ENCODE assay signal across 21 cellular contexts in genomic region chr5:106940986-106941385, GRCh38.
A peak's percentile ranks its signal among the peaks of the same experiment; 100 is the strongest.
DNase-seq lines count a peak whose midpoint lies in the region; ATAC-seq, FAIRE-seq and TF ChIP-seq lines count a peak whose summit lies in the region.
"Had no signal": no experiment of that assay in that cellular context is flagged by ENCODE, and none has a peak within 500 bp of the region (broad histone marks: within the 10 kb centered on the region; RNA-seq: fewer than 3 reads in every experiment).

No MANE protein-coding gene starts in this region.

- H3K36me3 ChIP-seq in brain microvascular endothelial cell (replicated peaks) (no peaks in the 10 kb centered on the region), mucosa of descending colon (ENCODE audit: low read depth) (no peaks in the 10 kb centered on the region)
- H3K36me3 ChIP-seq: gastroesophageal sphincter, HAP-1, transverse colon had no signal

- H3K4me3 ChIP-seq in A549 (no peak overlapping the region), brain microvascular endothelial cell (ENCODE audit: low read depth, low read length) (no peak overlapping the region), mucosa of descending colon (no peak overlapping the region)
- H3K4me3 ChIP-seq: gastroesophageal sphincter, HAP-1, psoas muscle, transverse colon had no signal

- no peak for TF ChIP-seq POLR2A in A549 (IDR thresholded peaks at IDR 0.05; ENCODE audit: low read length)

- WGBS in A549 (ENCODE audit: missing lambda C conversion rate), result 4% methylated on average over 3 of the region's 3 CpGs

- POLR2A ChIA-PET in A549 (lab: Yijun Ruan, JAX), result no interaction called here

- CTCF ChIA-PET in A549 (lab: Yijun Ruan, JAX), result no interaction called here

- in situ Hi-C loops in brain microvascular endothelial cell (cut with HindIII; ENCODE audit: low pct_ligation_motif_present, low sequenced_read_pairs), result no loop called here

- H3K27me3 ChIP-seq in brain microvascular endothelial cell (replicated peaks), result no peaks in the 10 kb centered on the region
- H3K27me3 ChIP-seq: gastroesophageal sphincter, transverse colon had no signal

- H3K4me1 ChIP-seq in A549 (peaks cover 17% of the 10 kb centered on the region), mucosa of descending colon (ENCODE audit: low read depth) (no peaks in the 10 kb centered on the region)
- H3K4me1 ChIP-seq: gastroesophageal sphincter, psoas muscle, transverse colon had no signal

- intact Hi-C loops in mucosa of descending colon (cut with DNase I, micrococcal nuclease), result no loop called here

- no peak for FAIRE-seq in A549 (lab: Jason Lieb, UNC)

- peak in 1 of 2 experiments; percentile 16; a peak in 2 of 5 replicates for TF ChIP-seq RAD21 in A549 (conservative IDR thresholded peaks at IDR 0.05 in 1 of 2, IDR thresholded peaks at IDR 0.05 in 1 of 2)

- H3K4me2 ChIP-seq in A549, result peak overlapping the region; percentile 54

- H3K27ac ChIP-seq in A549, result peak overlapping the region; percentile 51 to 66
- H3K27ac ChIP-seq in brain microvascular endothelial cell, result peak overlapping the region; percentile 44
- H3K27ac ChIP-seq: gastroesophageal sphincter, psoas muscle, transverse colon had no signal

- DNase-seq in A549 (ENCODE audit: low read depth in 1 of 2, low spot score in 1 of 2), result peak; percentile 33 to 80
- peak; percentile 2 for DNase-seq in LoVo (ENCODE audit: low spot score)
- DNase-seq in brain microvascular endothelial cell, result peak; percentile 77
- DNase-seq in mucosa of descending colon, result peak in 1 of 3 donors; percentile 9
- DNase-seq in NAMALWA (ENCODE audit: low spot score), result no peak
- DNase-seq in GM03348 (ENCODE audit: low spot score), result no peak
- DNase-seq: activated CD4-positive, alpha-beta T cell treated with anti-CD3 and anti-CD28 coated beads for 1 hour; activated effector memory CD4-positive, alpha-beta T cell treated with anti-CD3 and anti-CD28 coated beads, Interleukin-2, amount 50 U/mL, for 16 hours; cortex of kidney; DND-41; NCI-H345; nephron progenitor cell; NK-92 treated with Interleukin-12 subunit alpha and Interleukin-12 subunit beta, amount 100 ng/mL, for 24 hours; psoas muscle; SIG-M5; stimulated activated naive B cell treated with anti-CD40 and anti-IgM and Interleukin-4, amounts not matched to agents 10 μg/mL and 1 μg/mL and 100 μg/mL, for 72 hours; transverse colon had no signal

- no peak for TF ChIP-seq CTCF in A549 (IDR thresholded peaks at IDR 0.05)
- no peak for TF ChIP-seq CTCF in brain microvascular endothelial cell (IDR thresholded peaks at IDR 0.05; ENCODE audit: low read depth, low read length, missing control alignments)
- no peak for TF ChIP-seq CTCF in mucosa of descending colon (IDR thresholded peaks at IDR 0.05)

- H3K9me3 ChIP-seq in A549 (no peaks in the 10 kb centered on the region), mucosa of descending colon (no peaks in the 10 kb centered on the region)
- H3K9me3 ChIP-seq: gastroesophageal sphincter, HAP-1, psoas muscle, transverse colon had no signal

- no peak for TF ChIP-seq EP300 in A549 (IDR thresholded peaks at IDR 0.05)

- peak; percentile 98 to 99 for ATAC-seq in A549
- ATAC-seq in mucosa of descending colon, result peak; percentile 70
- ATAC-seq in GM21786 (IDR thresholded peaks at IDR 0.05; ENCODE audit: unreplicated experiment), result no peak
- ATAC-seq in HG03159 (IDR thresholded peaks at IDR 0.05; ENCODE audit: unreplicated experiment), result no peak
- ATAC-seq: gastroesophageal sphincter; psoas muscle; stimulated activated naive B cell treated with anti-CD40 and anti-IgM and Interleukin-4, amounts not matched to agents 10 μg/mL and 1 μg/mL and 100 μg/mL, for 72 hours had no signal

TF ChIP-seq in A549, 52 proteins besides CTCF, POLR2A, EP300 and RAD21:
- TF ChIP-seq HEYL (CRISPR knock-in tag; IDR thresholded peaks at IDR 0.05) (no peak), HOXA7 (CRISPR knock-in tag; IDR thresholded peaks at IDR 0.05) (no peak), HMGXB4 (CRISPR knock-in tag; IDR thresholded peaks at IDR 0.05; ENCODE audit: borderline replicate concordance) (no peak), RARB (CRISPR knock-in tag; IDR thresholded peaks at IDR 0.05) (no peak), HOXB5 (CRISPR knock-in tag; IDR thresholded peaks at IDR 0.05) (no peak), CBX2 (IDR thresholded peaks at IDR 0.05; ENCODE audit: borderline replicate concordance, low read depth) (no peak), ZNF302 (CRISPR knock-in tag; IDR thresholded peaks at IDR 0.05) (no peak), ZC3H11A (IDR thresholded peaks at IDR 0.05) (no peak), FOSL2 (IDR thresholded peaks at IDR 0.05) (no peak), FOSL2 (CRISPR knock-in tag; IDR thresholded peaks at IDR 0.05) (peak; percentile 84; the same call in 1 of the 2 replicates), HDAC2 (IDR thresholded peaks at IDR 0.05) (no peak), JUNB (IDR thresholded peaks at IDR 0.05) (peak; percentile 58), RFX5 (IDR thresholded peaks at IDR 0.05) (no peak), NR3C1 (IDR thresholded peaks at IDR 0.05) (no peak), RNF2 (IDR thresholded peaks at IDR 0.05; ENCODE audit: borderline replicate concordance, low read depth) (no peak), ESRRA (IDR thresholded peaks at IDR 0.05; ENCODE audit: borderline replicate concordance, low read length) (no peak), ZFP36 (IDR thresholded peaks at IDR 0.05; ENCODE audit: borderline replicate concordance, partially characterized antibody) (no peak), ZSCAN20 (CRISPR knock-in tag; IDR thresholded peaks at IDR 0.05) (no peak), GATA3 (IDR thresholded peaks at IDR 0.05; ENCODE audit: borderline replicate concordance) (peak; percentile 84), SREBF2 (IDR thresholded peaks at IDR 0.05) (no peak), NFE2L2 (conservative IDR thresholded peaks at IDR 0.05; ENCODE audit: low read length) (no peak), EHF (CRISPR knock-in tag; IDR thresholded peaks at IDR 0.05) (no peak), MAZ (IDR thresholded peaks at IDR 0.05; ENCODE audit: borderline replicate concordance, low read depth, low read length) (no peak), CBX8 (IDR thresholded peaks at IDR 0.05) (no peak), TP53 (CRISPR knock-in tag; IDR thresholded peaks at IDR 0.05) (no peak), KDM5A (IDR thresholded peaks at IDR 0.05) (no peak), EHMT2 (IDR thresholded peaks at IDR 0.05; ENCODE audit: low read depth) (no peak), PBX3 (IDR thresholded peaks at IDR 0.05) (no peak), CHD2 (IDR thresholded peaks at IDR 0.05; ENCODE audit: low read length, partially characterized antibody) (no peak), MAX (IDR thresholded peaks at IDR 0.05) (peak; percentile 72), USF2 (IDR thresholded peaks at IDR 0.05) (no peak)
TF ChIP-seq in A549: peak in this region for 4.

Comparison
In these comparisons a context has a peak if more than half of its experiments do, and no peak if none do; other contexts are left out.
1. ATAC-seq: peak in A549 (2 of 2) and mucosa of descending colon (single experiment); none in GM21786 (single experiment) and HG03159 (single experiment).
2. DNase-seq: peak in A549 (2 of 2), LoVo (single experiment) and brain microvascular endothelial cell (single experiment); none in NAMALWA (single experiment) and GM03348 (single experiment).